8 cellular contexts compared by ENCODE assay signal in the genomic region with DNA sequence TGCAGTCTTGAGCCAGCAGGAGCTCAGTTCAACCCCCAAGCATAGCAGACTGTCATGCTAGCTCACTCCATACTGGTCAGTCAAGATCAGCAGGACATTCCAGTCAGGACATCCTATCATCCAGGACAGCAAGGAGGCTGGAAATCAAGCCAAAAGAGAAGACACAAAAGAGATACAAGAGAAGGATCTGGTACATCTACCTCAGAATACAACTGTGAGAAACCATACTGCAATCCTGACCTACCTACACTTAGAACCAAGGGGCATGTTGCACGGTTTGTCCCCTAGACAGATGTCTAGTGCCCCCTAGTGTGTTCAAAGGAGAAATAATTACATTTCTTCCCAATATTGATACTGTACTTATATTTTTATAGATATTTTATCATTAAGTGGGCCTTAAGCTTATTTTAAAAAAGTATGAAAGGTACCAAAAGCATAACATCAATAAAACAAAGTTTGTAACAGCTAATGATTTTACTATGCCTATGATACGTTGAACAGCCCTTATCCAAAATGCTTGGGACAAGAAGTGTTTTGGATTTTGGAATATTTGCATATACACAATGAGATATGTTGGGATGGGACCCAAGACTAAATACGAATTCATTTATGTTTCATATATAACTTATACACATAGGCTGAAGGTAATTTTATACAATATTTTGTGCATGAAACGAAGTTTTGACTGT. TPM values are rescaled to one million over a fixed set of nuclear protein-coding genes. Genes with fewer than 3 reads are reported as not detected.
DNase-seq lines count a peak whose midpoint lies in the region; ATAC-seq, FAIRE-seq and TF ChIP-seq lines count a peak whose summit lies in the region.

No MANE protein-coding gene starts in this region.

- H3K4me3 ChIP-seq in GM06990 (replicated peaks; ENCODE audit: low read depth, low read length) (no peak overlapping the region), NB4 (ENCODE audit: low read depth, low read length) (no peak overlapping the region), ascending aorta (no peak overlapping the region), kidney (ENCODE audit: low read length in 2 of 2) (no peak overlapping the region), lower leg skin (ENCODE audit: low read depth, poor library complexity, severe bottlenecking) (no peak overlapping the region)

- FAIRE-seq in A204.1 (lab: Jason Lieb, UNC) (peak; percentile 39), kidney (lab: Jason Lieb, UNC) (no peak)

- peak; percentile 10 for DNase-seq in GM06990 (ENCODE audit: extremely low read depth, insufficient read length)
- DNase-seq in NB4 (ENCODE audit: low read depth) = peak; percentile 66
- DNase-seq in ascending aorta (ENCODE audit: low spot score in 2 of 2) = no peak
- no peak for DNase-seq in kidney
- DNase-seq in Ammon's horn (ENCODE audit: low spot score) = no peak
- no peak for DNase-seq in lower leg skin (ENCODE audit: low spot score in 2 of 2)

- TF ChIP-seq CTCF in GM06990 (IDR thresholded peaks at IDR 0.05; ENCODE audit: insufficient read depth, low read length, poor library complexity, severe bottlenecking) (peak; percentile 73), NB4 (IDR thresholded peaks at IDR 0.05; ENCODE audit: low read depth, low read length) (peak; percentile 50), ascending aorta (IDR thresholded peaks at IDR 0.05) (peak in 2 of 3 experiments; percentile 16 to 45), kidney (IDR thresholded peaks at IDR 0.05; ENCODE audit: borderline replicate concordance, extremely low read depth, insufficient read depth) (peak; percentile 27), lower leg skin (IDR thresholded peaks at IDR 0.05) (no peak)

- H3K36me3 ChIP-seq in GM06990 (ENCODE audit: control insufficient read depth, insufficient read depth, low read length) = peaks cover 7% of the 10 kb centered on the region
- H3K36me3 ChIP-seq in ascending aorta = peaks cover 19 to 23% of the 10 kb centered on the region in 2 donors
- H3K36me3 ChIP-seq in kidney (ENCODE audit: control insufficient read depth in 1 of 2, insufficient read depth in 2 of 2, low read length in 2 of 2) = peaks cover 11 to 15% of the 10 kb centered on the region in 2 donors

- WGBS in lower leg skin, 2 donors = 61 to 65% methylated on average over 4 of the region's 4 CpGs

- H3K9me3 ChIP-seq in ascending aorta = no peaks in the 10 kb centered on the region
- no peaks in the 10 kb centered on the region for H3K9me3 ChIP-seq in kidney (ENCODE audit: control insufficient read depth in 1 of 2, low read length in 2 of 2)

- no peak for ATAC-seq in GM21381 (IDR thresholded peaks at IDR 0.05; ENCODE audit: unreplicated experiment)

- TF ChIP-seq POLR2A in NB4 (IDR thresholded peaks at IDR 0.05; ENCODE audit: extremely low read depth, insufficient read length) (no peak), lower leg skin (IDR thresholded peaks at IDR 0.05) (no peak)

- H3K27me3 ChIP-seq in GM06990 (replicated peaks; ENCODE audit: control insufficient read depth, insufficient read depth, low read length) (no peaks in the 10 kb centered on the region), ascending aorta (no peaks in the 10 kb centered on the region)

- intact Hi-C loops in ascending aorta (cut with DNase I) = no loop called here
- intact Hi-C loops in kidney (cut with DNase I) = no loop called here
- intact Hi-C loops in lower leg skin (cut with DNase I; ENCODE audit: low total_unique reads) = loop anchor here (5.0 kb wide), 1 partner anchor 540 kb away; no protein-coding TSS in a partner anchor

- no peaks in the 10 kb centered on the region for H3K4me1 ChIP-seq in ascending aorta
- H3K4me1 ChIP-seq in kidney (ENCODE audit: control insufficient read depth in 1 of 2, insufficient read depth in 1 of 2, low read depth in 1 of 2, low read length in 2 of 2) = peaks cover 0 to 2% of the 10 kb centered on the region in 2 donors

- H3K27ac ChIP-seq in ascending aorta = no peak overlapping the region
- no peak overlapping the region for H3K27ac ChIP-seq in kidney (ENCODE audit: low read depth in 2 of 2, low read length in 2 of 2)

- no peak overlapping the region for H3K9ac ChIP-seq in kidney (ENCODE audit: low read length in 2 of 2)

RNA-seq across cellular contexts. Expression of a gene that starts 26.7 kb away (rescaled TPM):
- total RNA-seq in ascending aorta (16.2 TPM), kidney (33.2 TPM), lower leg skin (10 to 100 TPM; 22.7 to 29.7 (median 23.6) TPM)
- 5.0 TPM for polyA plus RNA-seq in kidney (ENCODE audit: insufficient read depth, low read depth, low replicate concordance)

Comparison
In these comparisons a context has a peak if more than half of its experiments do, and no peak if none do; other contexts are left out.
1. DNase-seq: peak in GM06990 (single experiment) and NB4 (single experiment); none in ascending aorta (0 of 2), kidney (single experiment), Ammon's horn (single experiment) and lower leg skin (0 of 2).
2. CTCF ChIP-seq: peak in GM06990 (single experiment), NB4 (single experiment), ascending aorta (2 of 3) and kidney (single experiment); none in lower leg skin (0 of 3).